Comparison of ENCODE assay signal across 1 cellular context in the genomic region with DNA sequence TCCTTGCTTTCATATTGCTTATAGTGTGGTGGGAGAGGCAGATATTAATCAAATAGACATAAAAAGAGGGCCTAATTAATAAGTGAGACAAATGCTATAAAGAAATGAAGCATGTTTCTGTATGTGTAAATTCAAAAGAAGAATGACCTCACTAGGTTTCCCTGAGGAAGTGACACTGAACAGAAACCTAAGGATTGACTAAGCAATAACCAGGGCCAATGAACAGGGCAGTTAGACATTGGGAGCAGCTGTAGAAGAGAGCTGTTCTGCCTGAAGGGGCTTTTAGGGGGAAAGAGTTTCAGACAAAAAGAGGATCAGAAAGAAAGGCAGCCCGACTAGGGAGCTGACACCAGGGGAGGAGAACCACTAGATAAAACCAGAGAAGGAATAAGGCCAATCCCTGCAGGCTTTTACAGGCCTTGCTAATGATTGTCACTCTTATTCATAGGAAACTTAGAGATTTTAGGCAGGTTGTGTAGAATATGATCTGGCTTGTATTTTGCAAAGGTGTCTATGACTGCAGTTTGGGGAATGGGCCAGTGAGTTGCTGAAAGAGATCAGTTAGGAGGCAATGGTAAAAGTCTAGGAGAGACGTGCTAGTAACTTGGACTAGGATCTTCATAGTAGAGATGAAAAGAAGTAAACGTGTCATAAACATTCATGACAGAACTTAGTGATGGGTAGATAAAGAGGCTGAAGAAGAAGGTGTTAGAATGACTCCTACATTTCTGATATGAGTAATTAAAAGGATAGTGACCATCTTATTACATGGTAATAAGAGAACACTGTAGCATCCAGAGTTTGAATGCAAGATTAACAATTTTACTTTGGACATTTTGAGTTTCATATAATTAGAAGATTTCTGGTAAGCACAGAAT.
TF ChIP-seq lines count a peak whose summit lies in the region.

No MANE protein-coding gene starts in this region.

TF ChIP-seq in IMR-90, 13 proteins besides CTCF, POLR2A, EP300 and RAD21 (continued from another document):
- TF ChIP-seq ELK1 (IDR thresholded peaks at IDR 0.05; ENCODE audit: borderline replicate concordance, low read depth, low read length) = no peak
- no peak for TF ChIP-seq CEBPB (IDR thresholded peaks at IDR 0.05; ENCODE audit: low read depth, low read length)
- no peak for TF ChIP-seq SMC3 (IDR thresholded peaks at IDR 0.05; ENCODE audit: low read depth, low read length)
